1 cellular context compared by ENCODE assay signal in genomic region chr14:81436296-81437138, GRCh38.
TF ChIP-seq lines count a peak whose summit lies in the region.

No MANE protein-coding gene starts in this region.

TF ChIP-seq in SK-N-SH, 30 proteins besides CTCF, POLR2A, EP300 and RAD21 (continued from another document):
- TF ChIP-seq, protein P1, sequence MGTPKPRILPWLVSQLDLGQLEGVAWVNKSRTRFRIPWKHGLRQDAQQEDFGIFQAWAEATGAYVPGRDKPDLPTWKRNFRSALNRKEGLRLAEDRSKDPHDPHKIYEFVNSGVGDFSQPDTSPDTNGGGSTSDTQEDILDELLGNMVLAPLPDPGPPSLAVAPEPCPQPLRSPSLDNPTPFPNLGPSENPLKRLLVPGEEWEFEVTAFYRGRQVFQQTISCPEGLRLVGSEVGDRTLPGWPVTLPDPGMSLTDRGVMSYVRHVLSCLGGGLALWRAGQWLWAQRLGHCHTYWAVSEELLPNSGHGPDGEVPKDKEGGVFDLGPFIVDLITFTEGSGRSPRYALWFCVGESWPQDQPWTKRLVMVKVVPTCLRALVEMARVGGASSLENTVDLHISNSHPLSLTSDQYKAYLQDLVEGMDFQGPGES (IDR thresholded peaks at IDR 0.05; ENCODE audit: low read depth, low read length) = 0 out of 2 replicates have a peak, but pooled peaks have one; percentile 7
- TF ChIP-seq FOXJ3 (CRISPR knock-in tag; IDR thresholded peaks at IDR 0.05) = no peak
- no peak for TF ChIP-seq YY1 (IDR thresholded peaks at IDR 0.05; ENCODE audit: low read depth)
- TF ChIP-seq FOSL2 (IDR thresholded peaks at IDR 0.05; ENCODE audit: borderline replicate concordance, low read depth) = no peak
- TF ChIP-seq MXI1 (IDR thresholded peaks at IDR 0.05; ENCODE audit: low read depth, low read length) = no peak; the same call in 1 of the 2 replicates
